Comparison of ENCODE assay signal across 8 cellular contexts in the genomic region with DNA sequence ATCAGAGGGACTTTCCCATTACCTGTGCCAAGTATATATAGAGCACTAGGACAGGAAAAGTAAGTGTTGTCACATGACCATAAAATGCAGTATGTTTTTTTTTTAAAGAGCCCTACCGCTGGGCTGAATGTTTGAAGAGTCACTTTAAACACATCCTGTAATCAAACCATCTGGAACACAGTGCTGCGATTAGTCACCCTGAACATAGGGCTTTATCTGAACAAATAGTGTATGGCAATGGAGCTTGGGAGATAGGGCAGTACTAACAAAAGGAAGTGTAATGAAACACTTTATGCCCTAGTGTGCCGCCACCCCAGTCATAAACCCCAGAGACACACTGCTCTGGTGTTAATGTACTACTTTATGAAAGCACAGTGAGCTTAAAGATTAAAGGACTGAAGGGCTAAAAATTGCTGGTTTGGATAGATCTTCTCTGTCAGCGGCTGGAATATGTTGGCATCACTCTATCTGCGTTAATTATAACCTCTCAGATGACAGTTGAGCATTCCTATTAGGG.
DNase-seq lines count a peak whose midpoint lies in the region; ATAC-seq and TF ChIP-seq lines count a peak whose summit lies in the region.

No MANE protein-coding gene starts in this region.

- no peaks in the 10 kb centered on the region for H3K27me3 ChIP-seq in lung (ENCODE audit: control insufficient read depth, insufficient read depth)

- peak; percentile 17 for DNase-seq in NCI-H82 (lab: John Stamatoyannopoulos, UW)
- no peak for DNase-seq in NCI-H82 treated with DMSO at 0.1 percent for 48 hours (lab: John Stamatoyannopoulos, UW; ENCODE audit: unreplicated experiment)
- peak; percentile 85 for DNase-seq in NCI-H2171 treated with DMSO at 0.1 percent for 48 hours (lab: John Stamatoyannopoulos, UW)
- peak; percentile 41 for DNase-seq in brain pericyte (ENCODE audit: low read depth, low spot score)
- DNase-seq in lung (ENCODE audit: low spot score) = peak; percentile 48
- no peak for DNase-seq in stimulated activated naive CD8-positive, alpha-beta T cell treated with anti-CD3 and anti-CD28 coated beads, Interleukin-15, Interleukin-2, amounts not matched to agents 100 U/mL and 50 U/mL, for 24 hours
- DNase-seq in mesenteric fat pad (ENCODE audit: low spot score) = no peak

- H3K4me1 ChIP-seq in lung (ENCODE audit: control insufficient read depth in 2 of 2, insufficient read depth in 2 of 2, low read length in 2 of 2) = peaks cover 12 to 23% of the 10 kb centered on the region in 2 donors

- no peaks in the 10 kb centered on the region for H3K9me3 ChIP-seq in lung (ENCODE audit: control insufficient read depth in 2 of 2, insufficient read depth in 1 of 2, low read length in 1 of 2)

- H3K36me3 ChIP-seq in lung (ENCODE audit: control insufficient read depth in 2 of 2, insufficient read depth in 2 of 2, low read length in 2 of 2) = no peaks in the 10 kb centered on the region

- H3K27ac ChIP-seq in lung (ENCODE audit: low read depth in 1 of 2, low read length in 1 of 2) = peak overlapping the region; percentile 15 to 80

- ATAC-seq in lung (ENCODE audit: insufficient read depth, low FRiP score) (peak; percentile 61), GM19351 (IDR thresholded peaks at IDR 0.05; ENCODE audit: unreplicated experiment) (no peak)
- no peak for ATAC-seq in stimulated activated naive CD8-positive, alpha-beta T cell treated with anti-CD3 and anti-CD28 coated beads, Interleukin-15, Interleukin-2, amounts not matched to agents 100 U/mL and 50 U/mL, for 24 hours

- TF ChIP-seq CTCF in lung (IDR thresholded peaks at IDR 0.05; ENCODE audit: control extremely low read depth, extremely low read depth) = no peak

- WGBS in lung, 2 donors = 27 to 39% methylated on average over 5 of the region's 5 CpGs

- H3K4me3 ChIP-seq in lung = no peak overlapping the region

Comparison
In these comparisons a context has a peak if more than half of its experiments do, and no peak if none do; other contexts are left out.
1. DNase-seq: peak in NCI-H82 (single experiment), NCI-H2171 treated with DMSO at 0.1 percent for 48 hours (single experiment), brain pericyte (single experiment) and lung (single experiment); none in NCI-H82 treated with DMSO at 0.1 percent for 48 hours (single experiment), stimulated activated naive CD8-positive, alpha-beta T cell treated with anti-CD3 and anti-CD28 coated beads, Interleukin-15, Interleukin-2, amounts not matched to agents 100 U/mL and 50 U/mL, for 24 hours (single experiment) and mesenteric fat pad (single experiment).